In genomic region chr18:32310119-32310518, GRCh38 we compare ENCODE assay signal across 15 cellular contexts.
DNase-seq lines count a peak whose midpoint lies in the region; ATAC-seq, FAIRE-seq and TF ChIP-seq lines count a peak whose summit lies in the region.
"Had no signal": no experiment of that assay in that cellular context is flagged by ENCODE, and none has a peak within 500 bp of the region (broad histone marks: within the 10 kb centered on the region; RNA-seq: fewer than 3 reads in every experiment).

No MANE protein-coding gene starts in this region.

- CTCF ChIA-PET in K562 (lab: Yijun Ruan, JAX; ENCODE audit: low intra/inter-chr PET ratio) = no interaction called here

- no TSS peak for BruUV-seq in K562 (replicated peaks; lab: Mats Ljungman, UMichigan)

- no peak for FAIRE-seq in K562 (lab: Jason Lieb, UNC)

- no peak overlapping the region for H2AFZ ChIP-seq in K562 (ENCODE audit: low read depth, low read length)

- no peaks in the 10 kb centered on the region for H3K9me3 ChIP-seq in K562 (replicated peaks; ENCODE audit: control insufficient read depth, insufficient read depth, low read depth, low read length)
- no peaks in the 10 kb centered on the region for H3K9me3 ChIP-seq in left ventricle myocardium inferior (replicated peaks)
- H3K9me3 ChIP-seq: BLaER1 treated with 17β-estradiol and CSF1 and Interleukin-3, amounts not matched to agents 10 nM and 100 nM had no signal

- H3K9me1 ChIP-seq in K562 (ENCODE audit: control insufficient read depth, insufficient read depth, low read length) = no peaks in the 10 kb centered on the region

- DNase-seq in NAMALWA (ENCODE audit: low spot score) = peak; percentile 6
- DNase-seq in K562 (ENCODE audit: extremely low read depth in 1 of 4, low spot score in 3 of 4) = no peak
- DNase-seq in left ventricle myocardium inferior = no peak
- DNase-seq in activated CD4-positive, alpha-beta T cell treated with anti-CD3 and anti-CD28 coated beads, Interleukin-2, amount 50 U/mL, for 1 hour = no peak
- DNase-seq: activated CD4-positive, CD25-positive, alpha-beta regulatory T cell; dermis blood vessel endothelial cell; foreskin fibroblast; NCI-H1105; PC-3; stimulated activated CD4-positive, alpha-beta T cell treated with anti-CD3 and anti-CD28 coated beads, Interleukin-2, amount 100 ng/mL, for 24 hours had no signal

- no peak for TF ChIP-seq EP300 in K562 (IDR thresholded peaks at IDR 0.05; ENCODE audit: low read length)

- no peaks in the 10 kb centered on the region for H3K27me3 ChIP-seq in K562 (ENCODE audit: control insufficient read depth in 2 of 2, insufficient read depth in 2 of 2, low read length in 2 of 2)
- no peaks in the 10 kb centered on the region for H3K27me3 ChIP-seq in left ventricle myocardium inferior (ENCODE audit: low read depth)
- H3K27me3 ChIP-seq in rectal smooth muscle tissue (ENCODE audit: control insufficient read depth, insufficient read depth, low read length) = no peaks in the 10 kb centered on the region
- H3K27me3 ChIP-seq: BLaER1 treated with 17β-estradiol and CSF1 and Interleukin-3, amounts not matched to agents 10 nM and 100 nM had no signal

- H3K79me2 ChIP-seq in K562 (ENCODE audit: control insufficient read depth, insufficient read depth, low read length) = no peaks in the 10 kb centered on the region

- in situ Hi-C loops in K562 (cut with MboI) = no loop called here

- H3K36me3 ChIP-seq in K562 (ENCODE audit: control insufficient read depth, insufficient read depth, low read length) = no peaks in the 10 kb centered on the region
- H3K36me3 ChIP-seq in left ventricle myocardium inferior = no peaks in the 10 kb centered on the region
- no peaks in the 10 kb centered on the region for H3K36me3 ChIP-seq in rectal smooth muscle tissue (ENCODE audit: control insufficient read depth, insufficient read depth, low read length)
- H3K36me3 ChIP-seq: BLaER1 treated with 17β-estradiol and CSF1 and Interleukin-3, amounts not matched to agents 10 nM and 100 nM had no signal

- WGBS in K562 (ENCODE audit: insufficient coverage, low coverage, missing lambda C conversion rate) = 1% methylated on average over 5 of the region's 5 CpGs

- H3K4me1 ChIP-seq in K562 (replicated peaks in 1 of 2; ENCODE audit: control insufficient read depth in 2 of 2, insufficient read depth in 2 of 2, low read length in 2 of 2) = no peaks in the 10 kb centered on the region
- H3K4me1 ChIP-seq in left ventricle myocardium inferior = peaks cover 21% of the 10 kb centered on the region
- peaks cover 6% of the 10 kb centered on the region for H3K4me1 ChIP-seq in rectal smooth muscle tissue (ENCODE audit: control insufficient read depth, insufficient read depth, low read length)

- TF ChIP-seq CTCF in K562 (IDR thresholded peaks at IDR 0.05 in 2 of 3, conservative IDR thresholded peaks at IDR 0.05 in 1 of 3; ENCODE audit: insufficient read depth in 2 of 3, low read depth in 1 of 3, low read length in 3 of 3) (no peak), left ventricle myocardium inferior (IDR thresholded peaks at IDR 0.05; ENCODE audit: borderline replicate concordance) (no peak)

- H3K4me2 ChIP-seq in K562 (ENCODE audit: insufficient read depth, low read length) = no peak overlapping the region
- H3K4me2 ChIP-seq: BLaER1 treated with 17β-estradiol and CSF1 and Interleukin-3, amounts not matched to agents 10 nM and 100 nM had no signal

- TF ChIP-seq POLR2A in K562 (conservative IDR thresholded peaks at IDR 0.05) = no peak

- TF ChIP-seq RAD21 in K562 (CRISPR knock-in tag; conservative IDR thresholded peaks at IDR 0.05 in 1 of 2, IDR thresholded peaks at IDR 0.05 in 1 of 2) = no peak

- intact Hi-C loops in K562 (cut with micrococcal nuclease) (no loop called here), left ventricle myocardium inferior (cut with micrococcal nuclease) (no loop called here)

- POLR2A ChIA-PET in K562 (lab: Yijun Ruan, JAX) = no interaction called here

- H3K4me3 ChIP-seq in K562 = no peak overlapping the region
- H3K4me3 ChIP-seq in left ventricle myocardium inferior = no peak overlapping the region
- H3K4me3 ChIP-seq in rectal smooth muscle tissue (ENCODE audit: low read length) = no peak overlapping the region
- H3K4me3 ChIP-seq: BLaER1 treated with 17β-estradiol and CSF1 and Interleukin-3, amounts not matched to agents 10 nM and 100 nM had no signal

- ATAC-seq in K562 = no peak
- ATAC-seq in GM19023 (IDR thresholded peaks at IDR 0.05; ENCODE audit: unreplicated experiment) = no peak
- ATAC-seq in HG02610 (IDR thresholded peaks at IDR 0.05; ENCODE audit: unreplicated experiment) = no peak
- ATAC-seq in HG02571 (IDR thresholded peaks at IDR 0.05; ENCODE audit: unreplicated experiment) = no peak
- ATAC-seq: PC-3 had no signal

- H3K27ac ChIP-seq in K562 (ENCODE audit: extremely low read depth, low read depth, low read length) (no peak overlapping the region), left ventricle myocardium inferior (replicated peaks) (peak overlapping the region; percentile 39), rectal smooth muscle tissue (ENCODE audit: low read depth, low read length) (peak overlapping the region; percentile 62)
- H3K27ac ChIP-seq: BLaER1 treated with 17β-estradiol and CSF1 and Interleukin-3, amounts not matched to agents 10 nM and 100 nM had no signal

- H4K20me1 ChIP-seq in K562 (replicated peaks; ENCODE audit: control insufficient read depth, insufficient read depth, low read length) = no peaks in the 10 kb centered on the region
- H4K20me1 ChIP-seq: BLaER1 treated with 17β-estradiol and CSF1 and Interleukin-3, amounts not matched to agents 10 nM and 100 nM had no signal

- H3K9ac ChIP-seq in K562 (ENCODE audit: insufficient read depth in 1 of 2, low read depth in 2 of 2, low read length in 2 of 2) (no peak overlapping the region), rectal smooth muscle tissue (ENCODE audit: low read length) (no peak overlapping the region)
- H3K9ac ChIP-seq: BLaER1 treated with 17β-estradiol and CSF1 and Interleukin-3, amounts not matched to agents 10 nM and 100 nM had no signal

TF ChIP-seq in K562, 482 proteins besides CTCF, POLR2A, EP300 and RAD21:
- TF ChIP-seq MIER1 (IDR thresholded peaks at IDR 0.05; ENCODE audit: low read depth) = no peak
- TF ChIP-seq RFX1 (IDR thresholded peaks at IDR 0.05) = peak; percentile 84
